In genomic region chr12:75334384-75335030, GRCh38 we compare ENCODE assay signal across 1 cellular context.
TF ChIP-seq lines count a peak whose summit lies in the region.

Gene GLIPR1L1, plus strand, starts transcription at chr12:75334670. Its CDS starts 59 bp downstream, at chr12:75334729.

TF ChIP-seq in HepG2, 621 proteins besides CTCF, POLR2A, EP300 and RAD21 (continued from another document and continues in another):
- TF ChIP-seq RNF219 (CRISPR knock-in tag; IDR thresholded peaks at IDR 0.05) (no peak), NCOA2 (CRISPR knock-in tag; IDR thresholded peaks at IDR 0.05) (no peak), ZNF292 (CRISPR knock-in tag; IDR thresholded peaks at IDR 0.05; ENCODE audit: borderline replicate concordance, low read depth) (peak; percentile 63; the same call in 1 of the 2 replicates), KLF9 (CRISPR knock-in tag; IDR thresholded peaks at IDR 0.05; ENCODE audit: low read depth) (no peak), XRCC5 (optimal IDR thresholded peaks at IDR 0.05; ENCODE audit: low read length) (peak; percentile 89), HOXD1 (CRISPR knock-in tag; IDR thresholded peaks at IDR 0.05) (no peak), ZNF577 (CRISPR knock-in tag; IDR thresholded peaks at IDR 0.05; ENCODE audit: borderline replicate concordance, low read depth) (no peak), ZNF549 (CRISPR knock-in tag; IDR thresholded peaks at IDR 0.05) (no peak), FOXA3 (CRISPR knock-in tag; IDR thresholded peaks at IDR 0.05) (no peak), SATB2 (CRISPR knock-in tag; IDR thresholded peaks at IDR 0.05) (no peak), ZBTB49 (CRISPR knock-in tag; IDR thresholded peaks at IDR 0.05; ENCODE audit: borderline replicate concordance) (no peak), SALL1 (CRISPR knock-in tag; IDR thresholded peaks at IDR 0.05) (0 out of 2 replicates have a peak, but pooled peaks have one; percentile 31), MIER3 (CRISPR knock-in tag; IDR thresholded peaks at IDR 0.05; ENCODE audit: borderline replicate concordance) (peak; percentile 24; the same call in 1 of the 2 replicates), ZFP36 (IDR thresholded peaks at IDR 0.05; ENCODE audit: borderline replicate concordance, low read depth, low read length, partially characterized antibody) (no peak), GTF3A (CRISPR knock-in tag; conservative IDR thresholded peaks at IDR 0.05) (no peak), HNF4A (CRISPR knock-in tag; IDR thresholded peaks at IDR 0.05) (no peak), SOX6 (IDR thresholded peaks at IDR 0.05) (no peak), SOX6 (CRISPR knock-in tag; IDR thresholded peaks at IDR 0.05) (no peak), PHF21A (CRISPR knock-in tag; IDR thresholded peaks at IDR 0.05) (no peak), ZNF644 (CRISPR knock-in tag; IDR thresholded peaks at IDR 0.05; ENCODE audit: low read depth) (no peak), PCBP1 (IDR thresholded peaks at IDR 0.05; ENCODE audit: borderline replicate concordance, low read depth, low read length) (no peak), ZSCAN22 (CRISPR knock-in tag; IDR thresholded peaks at IDR 0.05) (no peak), FOXO1 (CRISPR knock-in tag; IDR thresholded peaks at IDR 0.05) (no peak), TEAD3 (CRISPR knock-in tag; optimal IDR thresholded peaks at IDR 0.05; ENCODE audit: borderline replicate concordance) (peak; percentile 100), RBM39 (IDR thresholded peaks at IDR 0.05; ENCODE audit: low read depth, low read length, poor library complexity, severe bottlenecking) (no peak), SP4 (CRISPR knock-in tag; IDR thresholded peaks at IDR 0.05) (no peak), POLR2AphosphoS2 (IDR thresholded peaks at IDR 0.05; ENCODE audit: low read depth, low read length) (no peak), ELF4 (CRISPR knock-in tag; IDR thresholded peaks at IDR 0.05; ENCODE audit: borderline replicate concordance) (no peak), AGO2 (optimal IDR thresholded peaks at IDR 0.05; ENCODE audit: low read depth, low read length) (no peak), ZNF234 (CRISPR knock-in tag; conservative IDR thresholded peaks at IDR 0.05) (no peak), REPIN1 (CRISPR knock-in tag; IDR thresholded peaks at IDR 0.05; ENCODE audit: borderline replicate concordance, low read depth) (peak; percentile 27; the same call in 1 of the 2 replicates), TOPORS (CRISPR knock-in tag; IDR thresholded peaks at IDR 0.05) (no peak), ZNF773 (CRISPR knock-in tag; IDR thresholded peaks at IDR 0.05; ENCODE audit: borderline replicate concordance) (no peak), NR3C1 (CRISPR knock-in tag; IDR thresholded peaks at IDR 0.05) (no peak), TMF1 (CRISPR knock-in tag; IDR thresholded peaks at IDR 0.05; ENCODE audit: low read depth) (no peak), RBFOX2 (IDR thresholded peaks at IDR 0.05; ENCODE audit: low read depth, low read length) (no peak), ZNF83 (CRISPR knock-in tag; IDR thresholded peaks at IDR 0.05; ENCODE audit: borderline replicate concordance) (no peak), TRIM24 (CRISPR knock-in tag; IDR thresholded peaks at IDR 0.05) (no peak), SRSF9 (IDR thresholded peaks at IDR 0.05; ENCODE audit: borderline replicate concordance, insufficient read depth, low read depth, low read length, poor library complexity, severe bottlenecking) (no peak), SMC3 (IDR thresholded peaks at IDR 0.05; ENCODE audit: low read length) (peak; percentile 80), ZBTB20 (CRISPR knock-in tag; IDR thresholded peaks at IDR 0.05; ENCODE audit: borderline replicate concordance, low read depth) (0 out of 2 replicates have a peak, but pooled peaks have one; percentile 26), DPF2 (CRISPR knock-in tag; IDR thresholded peaks at IDR 0.05; ENCODE audit: borderline replicate concordance, low read depth) (no peak), HMG20B (CRISPR knock-in tag; conservative IDR thresholded peaks at IDR 0.05) (no peak), HOXA5 (CRISPR knock-in tag; IDR thresholded peaks at IDR 0.05) (no peak), ZNF546 (CRISPR knock-in tag; conservative IDR thresholded peaks at IDR 0.05) (no peak), ZNF432 (CRISPR knock-in tag; IDR thresholded peaks at IDR 0.05; ENCODE audit: borderline replicate concordance) (no peak), SSRP1 (CRISPR knock-in tag; IDR thresholded peaks at IDR 0.05) (no peak), JUNB (CRISPR knock-in tag; IDR thresholded peaks at IDR 0.05; ENCODE audit: borderline replicate concordance) (no peak), ZNF121 (CRISPR knock-in tag; IDR thresholded peaks at IDR 0.05) (no peak), ZMYM4 (CRISPR knock-in tag; IDR thresholded peaks at IDR 0.05) (peak; percentile 50), TBL1XR1 (IDR thresholded peaks at IDR 0.05; ENCODE audit: borderline replicate concordance, low read length, partially characterized antibody) (no peak)
- TF ChIP-seq, protein P1, sequence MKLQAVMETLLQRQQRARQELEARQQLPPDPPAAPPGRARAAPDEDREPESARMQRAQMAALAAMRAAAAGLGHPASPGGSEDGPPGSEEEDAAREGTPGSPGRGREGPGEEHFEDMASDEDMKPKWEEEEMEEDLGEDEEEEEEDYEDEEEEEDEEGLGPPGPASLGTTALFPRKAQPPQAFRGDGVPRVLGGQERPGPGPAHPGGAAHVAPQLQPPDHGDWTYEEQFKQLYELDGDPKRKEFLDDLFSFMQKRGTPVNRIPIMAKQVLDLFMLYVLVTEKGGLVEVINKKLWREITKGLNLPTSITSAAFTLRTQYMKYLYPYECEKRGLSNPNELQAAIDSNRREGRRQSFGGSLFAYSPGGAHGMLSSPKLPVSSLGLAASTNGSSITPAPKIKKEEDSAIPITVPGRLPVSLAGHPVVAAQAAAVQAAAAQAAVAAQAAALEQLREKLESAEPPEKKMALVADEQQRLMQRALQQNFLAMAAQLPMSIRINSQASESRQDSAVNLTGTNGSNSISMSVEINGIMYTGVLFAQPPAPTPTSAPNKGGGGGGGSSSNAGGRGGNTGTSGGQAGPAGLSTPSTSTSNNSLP (IDR thresholded peaks at IDR 0.05; ENCODE audit: low read depth, low read length), result peak; percentile 33; the same call in 1 of the 2 replicates
- TF ChIP-seq, protein P2, sequence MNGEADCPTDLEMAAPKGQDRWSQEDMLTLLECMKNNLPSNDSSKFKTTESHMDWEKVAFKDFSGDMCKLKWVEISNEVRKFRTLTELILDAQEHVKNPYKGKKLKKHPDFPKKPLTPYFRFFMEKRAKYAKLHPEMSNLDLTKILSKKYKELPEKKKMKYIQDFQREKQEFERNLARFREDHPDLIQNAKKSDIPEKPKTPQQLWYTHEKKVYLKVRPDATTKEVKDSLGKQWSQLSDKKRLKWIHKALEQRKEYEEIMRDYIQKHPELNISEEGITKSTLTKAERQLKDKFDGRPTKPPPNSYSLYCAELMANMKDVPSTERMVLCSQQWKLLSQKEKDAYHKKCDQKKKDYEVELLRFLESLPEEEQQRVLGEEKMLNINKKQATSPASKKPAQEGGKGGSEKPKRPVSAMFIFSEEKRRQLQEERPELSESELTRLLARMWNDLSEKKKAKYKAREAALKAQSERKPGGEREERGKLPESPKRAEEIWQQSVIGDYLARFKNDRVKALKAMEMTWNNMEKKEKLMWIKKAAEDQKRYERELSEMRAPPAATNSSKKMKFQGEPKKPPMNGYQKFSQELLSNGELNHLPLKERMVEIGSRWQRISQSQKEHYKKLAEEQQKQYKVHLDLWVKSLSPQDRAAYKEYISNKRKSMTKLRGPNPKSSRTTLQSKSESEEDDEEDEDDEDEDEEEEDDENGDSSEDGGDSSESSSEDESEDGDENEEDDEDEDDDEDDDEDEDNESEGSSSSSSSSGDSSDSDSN (CRISPR knock-in tag; IDR thresholded peaks at IDR 0.05), result peak; percentile 25; the same call in 1 of the 2 replicates
- TF ChIP-seq, protein P3, sequence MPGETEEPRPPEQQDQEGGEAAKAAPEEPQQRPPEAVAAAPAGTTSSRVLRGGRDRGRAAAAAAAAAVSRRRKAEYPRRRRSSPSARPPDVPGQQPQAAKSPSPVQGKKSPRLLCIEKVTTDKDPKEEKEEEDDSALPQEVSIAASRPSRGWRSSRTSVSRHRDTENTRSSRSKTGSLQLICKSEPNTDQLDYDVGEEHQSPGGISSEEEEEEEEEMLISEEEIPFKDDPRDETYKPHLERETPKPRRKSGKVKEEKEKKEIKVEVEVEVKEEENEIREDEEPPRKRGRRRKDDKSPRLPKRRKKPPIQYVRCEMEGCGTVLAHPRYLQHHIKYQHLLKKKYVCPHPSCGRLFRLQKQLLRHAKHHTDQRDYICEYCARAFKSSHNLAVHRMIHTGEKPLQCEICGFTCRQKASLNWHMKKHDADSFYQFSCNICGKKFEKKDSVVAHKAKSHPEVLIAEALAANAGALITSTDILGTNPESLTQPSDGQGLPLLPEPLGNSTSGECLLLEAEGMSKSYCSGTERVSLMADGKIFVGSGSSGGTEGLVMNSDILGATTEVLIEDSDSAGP (CRISPR knock-in tag; IDR thresholded peaks at IDR 0.05; ENCODE audit: borderline replicate concordance), result 0 out of 2 replicates have a peak, but pooled peaks have one; percentile 16
- TF ChIP-seq, protein P4, sequence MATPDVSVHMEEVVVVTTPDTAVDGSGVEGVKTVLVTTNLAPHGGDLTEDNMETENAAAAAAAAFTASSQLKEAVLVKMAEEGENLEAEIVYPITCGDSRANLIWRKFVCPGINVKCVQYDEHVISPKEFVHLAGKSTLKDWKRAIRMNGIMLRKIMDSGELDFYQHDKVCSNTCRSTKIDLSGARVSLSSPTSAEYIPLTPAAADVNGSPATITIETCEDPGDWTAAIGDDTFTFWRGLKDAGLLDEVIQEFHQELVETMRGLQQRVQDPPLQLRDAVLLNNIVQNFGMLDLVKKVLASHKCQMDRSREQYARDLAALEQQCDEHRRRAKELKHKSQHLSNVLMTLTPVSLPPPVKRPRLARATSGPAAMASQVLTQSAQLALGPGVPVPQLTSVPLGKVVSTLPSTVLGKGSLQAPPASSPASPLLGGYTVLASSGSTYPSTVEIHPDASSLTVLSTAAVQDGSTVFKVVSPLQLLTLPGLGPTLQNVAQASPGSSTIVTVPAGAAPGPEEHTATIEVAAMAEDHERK (CRISPR knock-in tag; IDR thresholded peaks at IDR 0.05; ENCODE audit: low read depth), result no peak
- TF ChIP-seq, protein P5, sequence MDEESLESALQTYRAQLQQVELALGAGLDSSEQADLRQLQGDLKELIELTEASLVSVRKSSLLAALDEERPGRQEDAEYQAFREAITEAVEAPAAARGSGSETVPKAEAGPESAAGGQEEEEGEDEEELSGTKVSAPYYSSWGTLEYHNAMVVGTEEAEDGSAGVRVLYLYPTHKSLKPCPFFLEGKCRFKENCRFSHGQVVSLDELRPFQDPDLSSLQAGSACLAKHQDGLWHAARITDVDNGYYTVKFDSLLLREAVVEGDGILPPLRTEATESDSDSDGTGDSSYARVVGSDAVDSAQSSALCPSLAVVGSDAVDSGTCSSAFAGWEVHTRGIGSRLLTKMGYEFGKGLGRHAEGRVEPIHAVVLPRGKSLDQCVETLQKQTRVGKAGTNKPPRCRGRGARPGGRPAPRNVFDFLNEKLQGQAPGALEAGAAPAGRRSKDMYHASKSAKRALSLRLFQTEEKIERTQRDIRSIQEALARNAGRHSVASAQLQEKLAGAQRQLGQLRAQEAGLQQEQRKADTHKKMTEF (CRISPR knock-in tag; IDR thresholded peaks at IDR 0.05), result no peak
- TF ChIP-seq, protein P6, sequence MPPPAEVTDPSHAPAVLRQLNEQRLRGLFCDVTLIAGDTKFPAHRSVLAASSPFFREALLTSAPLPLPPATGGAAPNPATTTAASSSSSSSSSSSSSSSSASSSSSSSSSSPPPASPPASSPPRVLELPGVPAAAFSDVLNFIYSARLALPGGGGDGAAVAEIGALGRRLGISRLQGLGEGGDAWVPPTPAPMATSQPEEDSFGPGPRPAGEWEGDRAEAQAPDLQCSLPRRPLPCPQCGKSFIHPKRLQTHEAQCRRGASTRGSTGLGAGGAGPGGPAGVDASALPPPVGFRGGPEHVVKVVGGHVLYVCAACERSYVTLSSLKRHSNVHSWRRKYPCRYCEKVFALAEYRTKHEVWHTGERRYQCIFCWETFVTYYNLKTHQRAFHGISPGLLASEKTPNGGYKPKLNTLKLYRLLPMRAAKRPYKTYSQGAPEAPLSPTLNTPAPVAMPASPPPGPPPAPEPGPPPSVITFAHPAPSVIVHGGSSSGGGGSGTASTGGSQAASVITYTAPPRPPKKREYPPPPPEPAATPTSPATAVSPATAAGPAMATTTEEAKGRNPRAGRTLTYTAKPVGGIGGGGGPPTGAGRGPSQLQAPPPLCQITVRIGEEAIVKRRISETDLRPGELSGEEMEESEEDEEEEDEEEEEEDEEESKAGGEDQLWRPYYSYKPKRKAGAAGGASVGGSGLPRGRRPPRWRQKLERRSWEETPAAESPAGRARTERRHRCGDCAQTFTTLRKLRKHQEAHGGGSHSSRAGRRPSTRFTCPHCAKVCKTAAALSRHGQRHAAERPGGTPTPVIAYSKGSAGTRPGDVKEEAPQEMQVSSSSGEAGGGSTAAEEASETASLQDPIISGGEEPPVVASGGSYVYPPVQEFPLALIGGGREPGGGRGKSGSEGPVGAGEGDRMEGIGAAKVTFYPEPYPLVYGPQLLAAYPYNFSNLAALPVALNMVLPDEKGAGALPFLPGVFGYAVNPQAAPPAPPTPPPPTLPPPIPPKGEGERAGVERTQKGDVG (CRISPR knock-in tag; IDR thresholded peaks at IDR 0.05; ENCODE audit: borderline replicate concordance), result no peak
